1 cellular context compared by ENCODE assay signal in genomic region chr18:48408727-48409590, GRCh38.
TF ChIP-seq lines count a peak whose summit lies in the region.

Gene ZBTB7C (minus strand): TSS chr18:48409383.

TF ChIP-seq in HEK293, 187 proteins besides CTCF, POLR2A, EP300 and RAD21 (continued from another document):
- TF ChIP-seq ZNF280D (tag by site-specific recombination; IDR thresholded peaks at IDR 0.05) (no peak), ZBTB11 (tag by site-specific recombination; conservative IDR thresholded peaks at IDR 0.05; ENCODE audit: low read depth) (no peak; the same call in 1 of the 2 replicates), FEZF1 (tag by site-specific recombination; IDR thresholded peaks at IDR 0.05) (no peak), ZBTB6 (tag by site-specific recombination; IDR thresholded peaks at IDR 0.05) (peak; percentile 18; the same call in 1 of the 2 replicates), KLF10 (tag by site-specific recombination; IDR thresholded peaks at IDR 0.05) (no peak), TCF7L2 (IDR thresholded peaks at IDR 0.05; ENCODE audit: borderline replicate concordance, low read depth, low read length) (no peak), GLI4 (tag by site-specific recombination; IDR thresholded peaks at IDR 0.05) (no peak), OSR2 (tag by site-specific recombination; IDR thresholded peaks at IDR 0.05) (no peak), ATF2 (tag by site-specific recombination; IDR thresholded peaks at IDR 0.05; ENCODE audit: low read depth) (no peak), ZNF112 (tag by site-specific recombination; IDR thresholded peaks at IDR 0.05) (no peak), SALL2 (tag by site-specific recombination; IDR thresholded peaks at IDR 0.05; ENCODE audit: borderline replicate concordance) (no peak), YY1 (tag by site-specific recombination; IDR thresholded peaks at IDR 0.05) (no peak), ZNF501 (tag by site-specific recombination; IDR thresholded peaks at IDR 0.05) (no peak), ZSCAN4 (tag by site-specific recombination; IDR thresholded peaks at IDR 0.05) (no peak), ZNF561 (tag by site-specific recombination; IDR thresholded peaks at IDR 0.05; ENCODE audit: borderline replicate concordance) (no peak), GLIS1 (tag by site-specific recombination; IDR thresholded peaks at IDR 0.05) (no peak)
TF ChIP-seq in HEK293: peak in this region for 4.
